12 cellular contexts compared by ENCODE assay signal in genomic region chr2:14907014-14907612, GRCh38.
DNase-seq lines count a peak whose midpoint lies in the region; ATAC-seq and TF ChIP-seq lines count a peak whose summit lies in the region.
"Had no signal": no experiment of that assay in that cellular context is flagged by ENCODE, and none has a peak within 500 bp of the region (broad histone marks: within the 10 kb centered on the region; RNA-seq: fewer than 3 reads in every experiment).

No MANE protein-coding gene starts in this region.

- no peak for ATAC-seq in HG02870 (IDR thresholded peaks at IDR 0.05; ENCODE audit: unreplicated experiment)
- ATAC-seq in GM21515 (IDR thresholded peaks at IDR 0.05; ENCODE audit: unreplicated experiment), result no peak
- no peak for ATAC-seq in natural killer cell
- ATAC-seq: activated T-cell treated with anti-CD3 and anti-CD28 coated beads, Interleukin-2, amount 50 U/mL, for 4 hours; heart left ventricle; T-helper 17 cell; upper lobe of right lung had no signal

- no peaks in the 10 kb centered on the region for H3K27me3 ChIP-seq in OCI-LY3 (ENCODE audit: low read depth, low read length)
- H3K27me3 ChIP-seq: heart left ventricle, upper lobe of right lung had no signal

- H3K9me3 Mint-ChIP-seq in glutamatergic neuron (ENCODE audit: unreplicated experiment) (peaks cover 3% of the 10 kb centered on the region), natural killer cell (no peaks in the 10 kb centered on the region)
- H3K9me3 Mint-ChIP-seq: activated T-cell treated with anti-CD3 and anti-CD28 coated beads, Interleukin-2, amount 50 U/mL, for 4 hours had no signal

- intact Hi-C loops in natural killer cell (cut with micrococcal nuclease), result no loop called here

- peaks cover 12% of the 10 kb centered on the region for H3K4me1 ChIP-seq in OCI-LY3 (ENCODE audit: low read length)
- H3K4me1 ChIP-seq: heart left ventricle, upper lobe of right lung had no signal

- TF ChIP-seq CTCF in OCI-LY3 (IDR thresholded peaks at IDR 0.05; ENCODE audit: low read depth, low read length) (peak; percentile 49), glutamatergic neuron (IDR thresholded peaks at IDR 0.05; ENCODE audit: partially characterized antibody, unreplicated experiment) (no peak), natural killer cell (IDR thresholded peaks at IDR 0.05) (no peak)

- H3K36me3 ChIP-seq in OCI-LY3 (replicated peaks; ENCODE audit: low read depth, low read length), result no peaks in the 10 kb centered on the region
- H3K36me3 ChIP-seq: heart left ventricle, upper lobe of right lung had no signal

- H3K4me1 Mint-ChIP-seq in glutamatergic neuron (ENCODE audit: low read depth, unreplicated experiment) (peaks cover 8% of the 10 kb centered on the region), natural killer cell (peaks cover 0 to 5% of the 10 kb centered on the region in 2 donors)

- no peak overlapping the region for H3K9ac ChIP-seq in OCI-LY3 (ENCODE audit: low read length)

- no peak overlapping the region for H3K27ac ChIP-seq in OCI-LY3 (ENCODE audit: low read length)
- H3K27ac ChIP-seq: heart left ventricle, upper lobe of right lung had no signal

- H3K4me2 ChIP-seq in OCI-LY3 (ENCODE audit: low read length), result no peak overlapping the region

- H3K4me3 Mint-ChIP-seq in glutamatergic neuron (ENCODE audit: unreplicated experiment) (no peak overlapping the region), natural killer cell (no peak overlapping the region)
- H3K4me3 Mint-ChIP-seq: activated T-cell treated with anti-CD3 and anti-CD28 coated beads, Interleukin-2, amount 50 U/mL, for 4 hours; T-helper 17 cell had no signal

- no peak overlapping the region for H2AFZ ChIP-seq in OCI-LY3 (ENCODE audit: low read depth, low read length)

- no peaks in the 10 kb centered on the region for H3K27me3 Mint-ChIP-seq in glutamatergic neuron (ENCODE audit: unreplicated experiment)
- H3K27me3 Mint-ChIP-seq in natural killer cell (ENCODE audit: low read depth in 2 of 2), result no peaks in the 10 kb centered on the region

- H3K36me3 Mint-ChIP-seq in glutamatergic neuron (ENCODE audit: unreplicated experiment) (peaks cover 5% of the 10 kb centered on the region), natural killer cell (no peaks in the 10 kb centered on the region)

- H3K27ac Mint-ChIP-seq in glutamatergic neuron (ENCODE audit: unreplicated experiment) (peak overlapping the region; percentile 41), natural killer cell (no peak overlapping the region)
- H3K27ac Mint-ChIP-seq: T-helper 17 cell had no signal

- H4K20me1 ChIP-seq in OCI-LY3 (ENCODE audit: insufficient read depth, low read length), result no peaks in the 10 kb centered on the region

- no peaks in the 10 kb centered on the region for H3K79me2 ChIP-seq in OCI-LY3 (ENCODE audit: low read length)

- peak; percentile 71 for DNase-seq in DMS 273 (lab: John Stamatoyannopoulos, UW; ENCODE audit: unreplicated experiment)
- peak; percentile 14 for DNase-seq in HuH-7.5 (ENCODE audit: low spot score)
- no peak for DNase-seq in glutamatergic neuron
- DNase-seq in T1000 (lab: John Stamatoyannopoulos, UW), result no peak
- DNase-seq in natural killer cell, result no peak
- DNase-seq: activated T-cell treated with anti-CD3 and anti-CD28 coated beads, Interleukin-2, amount 50 U/mL, for 4 hours; heart left ventricle; T-helper 17 cell; upper lobe of right lung had no signal

- H3K4me3 ChIP-seq in OCI-LY3 (ENCODE audit: low read length), result no peak overlapping the region
- H3K4me3 ChIP-seq: heart left ventricle, upper lobe of right lung had no signal

- H3K9me3 ChIP-seq in OCI-LY3 (ENCODE audit: insufficient read depth, low read length), result no peaks in the 10 kb centered on the region
- H3K9me3 ChIP-seq: heart left ventricle, upper lobe of right lung had no signal

Comparison
In these comparisons a context has a peak if more than half of its experiments do, and no peak if none do; other contexts are left out.
1. DNase-seq: peak in DMS 273 (single experiment) and HuH-7.5 (single experiment); none in glutamatergic neuron (single experiment), T1000 (single experiment) and natural killer cell (single experiment).